Comparison of ENCODE assay signal across 2 cellular contexts in genomic region chr17:80101160-80101945, GRCh38.
A peak's percentile ranks its signal among the peaks of the same experiment; 100 is the strongest.
TF ChIP-seq lines count a peak whose summit lies in the region.

Gene GAA, plus strand, starts transcription at chr17:80101581. Its CDS starts 3,006 bp downstream, at chr17:80104587.

TF ChIP-seq in GM23338, 12 proteins besides CTCF, POLR2A, EP300 and RAD21 (continued from another document):
- TF ChIP-seq ZNF462 (CRISPR knock-in tag; IDR thresholded peaks at IDR 0.05) (no peak), NANOG (IDR thresholded peaks at IDR 0.05; ENCODE audit: borderline replicate concordance) (no peak), CREB1 (CRISPR knock-in tag; IDR thresholded peaks at IDR 0.05; ENCODE audit: low read depth) (peak; percentile 44; the same call in 1 of the 2 replicates)

TF ChIP-seq in SK-N-SH treated with all-trans-retinoic acid at 6 μM for 48 hours, 23 proteins besides CTCF, POLR2A, EP300 and RAD21 (continued from another document):
- TF ChIP-seq BACH2 (CRISPR knock-in tag; IDR thresholded peaks at IDR 0.05; ENCODE audit: borderline replicate concordance) (peak; percentile 81), PPARA (CRISPR knock-in tag; IDR thresholded peaks at IDR 0.05; ENCODE audit: borderline replicate concordance) (peak; percentile 81), OSR1 (CRISPR knock-in tag; IDR thresholded peaks at IDR 0.05) (no peak), GLIS3 (CRISPR knock-in tag; IDR thresholded peaks at IDR 0.05) (0 out of 2 replicates have a peak, but pooled peaks have one; percentile 44)
